1 cellular context compared by ENCODE assay signal in the genomic region with DNA sequence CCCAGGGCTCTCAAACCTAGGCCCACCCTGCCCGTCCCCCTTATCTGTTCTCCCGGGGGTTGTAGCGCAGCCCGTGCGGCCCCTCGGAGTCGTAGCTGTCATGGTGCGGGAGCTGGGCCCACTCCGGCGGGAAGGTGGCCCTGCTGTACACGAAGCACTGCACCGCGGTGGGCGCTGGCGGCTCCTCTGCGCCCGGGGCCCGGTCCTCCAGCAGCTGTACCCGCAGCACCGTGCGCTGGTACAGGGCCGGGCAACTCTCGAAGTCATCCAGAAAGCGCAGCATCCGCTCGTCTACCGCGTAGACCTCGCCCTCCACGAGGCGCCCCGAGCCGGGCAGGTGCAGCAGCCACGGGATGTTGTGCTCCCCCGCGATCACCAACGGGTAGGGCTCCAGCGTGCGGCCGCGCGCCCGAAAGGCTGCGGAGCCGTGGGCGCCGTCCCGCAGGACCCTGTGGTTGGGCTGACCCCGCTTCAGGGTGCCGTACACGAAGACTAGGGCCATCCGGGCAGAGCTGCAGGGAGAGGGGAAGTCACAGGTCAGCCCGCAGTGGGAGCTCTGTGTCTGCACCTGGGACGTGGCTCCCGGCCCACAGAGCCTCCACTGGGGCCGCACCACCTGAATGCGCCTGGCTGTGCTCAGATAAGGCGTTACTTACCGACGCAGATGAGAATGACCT.
TF ChIP-seq lines count a peak whose summit lies in the region.

No MANE protein-coding gene starts in this region.

TF ChIP-seq in H1, 55 proteins besides CTCF, POLR2A, EP300 and RAD21:
- TF ChIP-seq TAF1 (IDR thresholded peaks at IDR 0.05; ENCODE audit: low read depth, low read length) (no peak), ZNF274 (IDR thresholded peaks at IDR 0.05; ENCODE audit: borderline replicate concordance, extremely low read depth, low read length) (no peak), JUN (IDR thresholded peaks at IDR 0.05; ENCODE audit: low read depth, low read length) (no peak), RXRA (IDR thresholded peaks at IDR 0.05; ENCODE audit: insufficient read depth, low read depth, low read length) (no peak), SIX5 (IDR thresholded peaks at IDR 0.05; ENCODE audit: low read depth, low read length) (no peak), CTBP2 (IDR thresholded peaks at IDR 0.05; ENCODE audit: borderline replicate concordance, insufficient read depth, insufficient read length, low read length) (no peak), RNF2 (IDR thresholded peaks at IDR 0.05; ENCODE audit: borderline replicate concordance, low read depth, low read length, missing control alignments, poor library complexity, severe bottlenecking) (no peak), RFX5 (IDR thresholded peaks at IDR 0.05; ENCODE audit: borderline replicate concordance, low read depth, low read length) (no peak), CHD2 (IDR thresholded peaks at IDR 0.05; ENCODE audit: low read length) (no peak), KDM4A (IDR thresholded peaks at IDR 0.05; ENCODE audit: low read depth, low read length, severe bottlenecking) (no peak), CHD1 (IDR thresholded peaks at IDR 0.05; ENCODE audit: low read depth, low read length) (no peak), SIRT6 (IDR thresholded peaks at IDR 0.05; ENCODE audit: low read length) (no peak), KDM1A (IDR thresholded peaks at IDR 0.05; ENCODE audit: borderline replicate concordance, low read length) (no peak), SP4 (IDR thresholded peaks at IDR 0.05; ENCODE audit: low read length) (no peak), SP1 (IDR thresholded peaks at IDR 0.05; ENCODE audit: low read depth, low read length) (no peak), ASH2L (IDR thresholded peaks at IDR 0.05; ENCODE audit: low read length) (no peak), FOSL1 (IDR thresholded peaks at IDR 0.05; ENCODE audit: insufficient read depth, low read depth, low read length) (no peak), SIN3A (conservative IDR thresholded peaks at IDR 0.05 in 1 of 2, IDR thresholded peaks at IDR 0.05 in 1 of 2; ENCODE audit: low read depth in 1 of 2, low read length in 2 of 2) (no peak)
- TF ChIP-seq, protein P1, sequence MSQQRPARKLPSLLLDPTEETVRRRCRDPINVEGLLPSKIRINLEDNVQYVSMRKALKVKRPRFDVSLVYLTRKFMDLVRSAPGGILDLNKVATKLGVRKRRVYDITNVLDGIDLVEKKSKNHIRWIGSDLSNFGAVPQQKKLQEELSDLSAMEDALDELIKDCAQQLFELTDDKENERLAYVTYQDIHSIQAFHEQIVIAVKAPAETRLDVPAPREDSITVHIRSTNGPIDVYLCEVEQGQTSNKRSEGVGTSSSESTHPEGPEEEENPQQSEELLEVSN (IDR thresholded peaks at IDR 0.05): no peak
- TF ChIP-seq, protein P2, sequence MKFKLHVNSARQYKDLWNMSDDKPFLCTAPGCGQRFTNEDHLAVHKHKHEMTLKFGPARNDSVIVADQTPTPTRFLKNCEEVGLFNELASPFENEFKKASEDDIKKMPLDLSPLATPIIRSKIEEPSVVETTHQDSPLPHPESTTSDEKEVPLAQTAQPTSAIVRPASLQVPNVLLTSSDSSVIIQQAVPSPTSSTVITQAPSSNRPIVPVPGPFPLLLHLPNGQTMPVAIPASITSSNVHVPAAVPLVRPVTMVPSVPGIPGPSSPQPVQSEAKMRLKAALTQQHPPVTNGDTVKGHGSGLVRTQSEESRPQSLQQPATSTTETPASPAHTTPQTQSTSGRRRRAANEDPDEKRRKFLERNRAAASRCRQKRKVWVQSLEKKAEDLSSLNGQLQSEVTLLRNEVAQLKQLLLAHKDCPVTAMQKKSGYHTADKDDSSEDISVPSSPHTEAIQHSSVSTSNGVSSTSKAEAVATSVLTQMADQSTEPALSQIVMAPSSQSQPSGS (IDR thresholded peaks at IDR 0.05; ENCODE audit: low read length): no peak
TF ChIP-seq in H1: peak in this region for 0.
